1 cellular context compared by ENCODE assay signal in genomic region chr15:64247906-64248541, GRCh38.
TF ChIP-seq lines count a peak whose summit lies in the region.

No MANE protein-coding gene starts in this region.

TF ChIP-seq in K562, 482 proteins besides CTCF, POLR2A, EP300 and RAD21 (continued from another document and continues in another):
- TF ChIP-seq, protein P1, sequence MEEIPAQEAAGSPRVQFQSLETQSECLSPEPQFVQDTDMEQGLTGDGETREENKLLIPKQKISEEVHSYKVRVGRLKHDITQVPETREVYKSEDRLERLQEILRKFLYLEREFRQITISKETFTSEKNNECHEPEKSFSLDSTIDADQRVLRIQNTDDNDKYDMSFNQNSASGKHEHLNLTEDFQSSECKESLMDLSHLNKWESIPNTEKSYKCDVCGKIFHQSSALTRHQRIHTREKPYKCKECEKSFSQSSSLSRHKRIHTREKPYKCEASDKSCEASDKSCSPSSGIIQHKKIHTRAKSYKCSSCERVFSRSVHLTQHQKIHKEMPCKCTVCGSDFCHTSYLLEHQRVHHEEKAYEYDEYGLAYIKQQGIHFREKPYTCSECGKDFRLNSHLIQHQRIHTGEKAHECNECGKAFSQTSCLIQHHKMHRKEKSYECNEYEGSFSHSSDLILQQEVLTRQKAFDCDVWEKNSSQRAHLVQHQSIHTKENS (CRISPR knock-in tag; IDR thresholded peaks at IDR 0.05): no peak
- TF ChIP-seq FOXM1 (IDR thresholded peaks at IDR 0.05; ENCODE audit: low read depth): 0 out of 2 replicates have a peak, but pooled peaks have one; percentile 26
- no peak for TF ChIP-seq FOXM1 (CRISPR knock-in tag; IDR thresholded peaks at IDR 0.05; ENCODE audit: low read depth)
- no peak for TF ChIP-seq SRF (CRISPR knock-in tag; IDR thresholded peaks at IDR 0.05)
- TF ChIP-seq LCOR (CRISPR knock-in tag; IDR thresholded peaks at IDR 0.05): no peak
- no peak for TF ChIP-seq ADNP (tag; IDR thresholded peaks at IDR 0.05)
- TF ChIP-seq SREBF2 (CRISPR knock-in tag; IDR thresholded peaks at IDR 0.05): no peak
- no peak for TF ChIP-seq ZNF134 (CRISPR knock-in tag; conservative IDR thresholded peaks at IDR 0.05)
- TF ChIP-seq SP1 (CRISPR knock-in tag; IDR thresholded peaks at IDR 0.05): no peak
- no peak for TF ChIP-seq CHCHD3 (CRISPR knock-in tag; IDR thresholded peaks at IDR 0.05)
- no peak for TF ChIP-seq CUX1 (CRISPR knock-in tag; IDR thresholded peaks at IDR 0.05)
- TF ChIP-seq KDM4B (IDR thresholded peaks at IDR 0.05; ENCODE audit: borderline replicate concordance in 2 of 2, low read depth in 1 of 2): no peak
- TF ChIP-seq SP2 (IDR thresholded peaks at IDR 0.05; ENCODE audit: extremely low read depth, low read depth, low read length, poor library complexity, severe bottlenecking): no peak
- TF ChIP-seq NR4A1 (CRISPR knock-in tag; IDR thresholded peaks at IDR 0.05): no peak
- TF ChIP-seq NR4A1 (tag; IDR thresholded peaks at IDR 0.05): no peak
- peak; percentile 68; the same call in 1 of the 2 replicates for TF ChIP-seq HMBOX1 (IDR thresholded peaks at IDR 0.05)
- TF ChIP-seq CBX8 (IDR thresholded peaks at IDR 0.05; ENCODE audit: borderline replicate concordance, extremely low read depth, low read depth, low read length, poor library complexity, severe bottlenecking): no peak
- no peak for TF ChIP-seq PML (IDR thresholded peaks at IDR 0.05; ENCODE audit: low read length)
- TF ChIP-seq, protein P2, sequence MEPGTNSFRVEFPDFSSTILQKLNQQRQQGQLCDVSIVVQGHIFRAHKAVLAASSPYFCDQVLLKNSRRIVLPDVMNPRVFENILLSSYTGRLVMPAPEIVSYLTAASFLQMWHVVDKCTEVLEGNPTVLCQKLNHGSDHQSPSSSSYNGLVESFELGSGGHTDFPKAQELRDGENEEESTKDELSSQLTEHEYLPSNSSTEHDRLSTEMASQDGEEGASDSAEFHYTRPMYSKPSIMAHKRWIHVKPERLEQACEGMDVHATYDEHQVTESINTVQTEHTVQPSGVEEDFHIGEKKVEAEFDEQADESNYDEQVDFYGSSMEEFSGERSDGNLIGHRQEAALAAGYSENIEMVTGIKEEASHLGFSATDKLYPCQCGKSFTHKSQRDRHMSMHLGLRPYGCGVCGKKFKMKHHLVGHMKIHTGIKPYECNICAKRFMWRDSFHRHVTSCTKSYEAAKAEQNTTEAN (CRISPR knock-in tag; IDR thresholded peaks at IDR 0.05): no peak
- TF ChIP-seq, protein P3, sequence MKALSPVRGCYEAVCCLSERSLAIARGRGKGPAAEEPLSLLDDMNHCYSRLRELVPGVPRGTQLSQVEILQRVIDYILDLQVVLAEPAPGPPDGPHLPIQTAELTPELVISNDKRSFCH (CRISPR knock-in tag; IDR thresholded peaks at IDR 0.05): no peak
- TF ChIP-seq, protein P3 (tag; IDR thresholded peaks at IDR 0.05): no peak
- TF ChIP-seq ELF1 (tag; IDR thresholded peaks at IDR 0.05): no peak
- no peak for TF ChIP-seq NR3C1 (CRISPR knock-in tag; IDR thresholded peaks at IDR 0.05)
- no peak for TF ChIP-seq NCOA1 (IDR thresholded peaks at IDR 0.05; ENCODE audit: low read depth)
- TF ChIP-seq E2F8 (IDR thresholded peaks at IDR 0.05; ENCODE audit: low read depth, partially characterized antibody): no peak
- no peak for TF ChIP-seq TCF15 (CRISPR knock-in tag; IDR thresholded peaks at IDR 0.05)
- TF ChIP-seq ZNF274 (IDR thresholded peaks at IDR 0.05; ENCODE audit: borderline replicate concordance, low read depth, low read length): no peak
- 0 out of 2 replicates have a peak, but pooled peaks have one; percentile 20 for TF ChIP-seq BHLHE40 (IDR thresholded peaks at IDR 0.05; ENCODE audit: low read length)
- TF ChIP-seq ZNF23 (CRISPR knock-in tag; IDR thresholded peaks at IDR 0.05): no peak
- TF ChIP-seq BRF1 (IDR thresholded peaks at IDR 0.05; ENCODE audit: borderline replicate concordance, extremely low read depth, insufficient read length): no peak
- TF ChIP-seq, protein P4, sequence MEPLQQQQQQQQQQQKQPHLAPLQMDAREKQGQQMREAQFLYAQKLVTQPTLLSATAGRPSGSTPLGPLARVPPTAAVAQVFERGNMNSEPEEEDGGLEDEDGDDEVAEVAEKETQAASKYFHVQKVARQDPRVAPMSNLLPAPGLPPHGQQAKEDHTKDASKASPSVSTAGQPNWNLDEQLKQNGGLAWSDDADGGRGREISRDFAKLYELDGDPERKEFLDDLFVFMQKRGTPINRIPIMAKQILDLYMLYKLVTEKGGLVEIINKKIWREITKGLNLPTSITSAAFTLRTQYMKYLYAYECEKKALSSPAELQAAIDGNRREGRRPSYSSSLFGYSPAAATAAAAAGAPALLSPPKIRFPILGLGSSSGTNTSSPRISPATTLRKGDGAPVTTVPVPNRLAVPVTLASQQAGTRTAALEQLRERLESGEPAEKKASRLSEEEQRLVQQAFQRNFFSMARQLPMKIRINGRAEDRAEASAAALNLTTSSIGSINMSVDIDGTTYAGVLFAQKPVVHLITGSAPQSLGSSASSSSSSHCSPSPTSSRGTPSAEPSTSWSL (CRISPR knock-in tag; IDR thresholded peaks at IDR 0.05; ENCODE audit: borderline replicate concordance): no peak
- peak; percentile 58; the same call in 1 of the 2 replicates for TF ChIP-seq TFAP4 (CRISPR knock-in tag; IDR thresholded peaks at IDR 0.05; ENCODE audit: borderline replicate concordance)
- no peak for TF ChIP-seq ZNF707 (CRISPR knock-in tag; conservative IDR thresholded peaks at IDR 0.05)
- TF ChIP-seq MTA1 (IDR thresholded peaks at IDR 0.05; ENCODE audit: borderline replicate concordance): no peak
- no peak for TF ChIP-seq SIN3B (IDR thresholded peaks at IDR 0.05; ENCODE audit: low read depth)
- peak; percentile 96 for TF ChIP-seq ATF3 (IDR thresholded peaks at IDR 0.05)
- peak; percentile 90 for TF ChIP-seq ATF3 (CRISPR knock-in tag; conservative IDR thresholded peaks at IDR 0.05)
- TF ChIP-seq ZNF764 (CRISPR knock-in tag; IDR thresholded peaks at IDR 0.05; ENCODE audit: low read depth): no peak
- no peak for TF ChIP-seq ZNF436 (CRISPR knock-in tag; IDR thresholded peaks at IDR 0.05)
- peak; percentile 98 for TF ChIP-seq FOXJ2 (tag; IDR thresholded peaks at IDR 0.05)
- no peak for TF ChIP-seq NFE2 (IDR thresholded peaks at IDR 0.05; ENCODE audit: low read depth)
- TF ChIP-seq, protein P5, sequence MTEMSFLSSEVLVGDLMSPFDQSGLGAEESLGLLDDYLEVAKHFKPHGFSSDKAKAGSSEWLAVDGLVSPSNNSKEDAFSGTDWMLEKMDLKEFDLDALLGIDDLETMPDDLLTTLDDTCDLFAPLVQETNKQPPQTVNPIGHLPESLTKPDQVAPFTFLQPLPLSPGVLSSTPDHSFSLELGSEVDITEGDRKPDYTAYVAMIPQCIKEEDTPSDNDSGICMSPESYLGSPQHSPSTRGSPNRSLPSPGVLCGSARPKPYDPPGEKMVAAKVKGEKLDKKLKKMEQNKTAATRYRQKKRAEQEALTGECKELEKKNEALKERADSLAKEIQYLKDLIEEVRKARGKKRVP (CRISPR knock-in tag; IDR thresholded peaks at IDR 0.05): 0 out of 2 replicates have a peak, but pooled peaks have one; percentile 13
- no peak for TF ChIP-seq RNF2 (IDR thresholded peaks at IDR 0.05)
